ENCODE assay signal across 8 cellular contexts in the genomic region with DNA sequence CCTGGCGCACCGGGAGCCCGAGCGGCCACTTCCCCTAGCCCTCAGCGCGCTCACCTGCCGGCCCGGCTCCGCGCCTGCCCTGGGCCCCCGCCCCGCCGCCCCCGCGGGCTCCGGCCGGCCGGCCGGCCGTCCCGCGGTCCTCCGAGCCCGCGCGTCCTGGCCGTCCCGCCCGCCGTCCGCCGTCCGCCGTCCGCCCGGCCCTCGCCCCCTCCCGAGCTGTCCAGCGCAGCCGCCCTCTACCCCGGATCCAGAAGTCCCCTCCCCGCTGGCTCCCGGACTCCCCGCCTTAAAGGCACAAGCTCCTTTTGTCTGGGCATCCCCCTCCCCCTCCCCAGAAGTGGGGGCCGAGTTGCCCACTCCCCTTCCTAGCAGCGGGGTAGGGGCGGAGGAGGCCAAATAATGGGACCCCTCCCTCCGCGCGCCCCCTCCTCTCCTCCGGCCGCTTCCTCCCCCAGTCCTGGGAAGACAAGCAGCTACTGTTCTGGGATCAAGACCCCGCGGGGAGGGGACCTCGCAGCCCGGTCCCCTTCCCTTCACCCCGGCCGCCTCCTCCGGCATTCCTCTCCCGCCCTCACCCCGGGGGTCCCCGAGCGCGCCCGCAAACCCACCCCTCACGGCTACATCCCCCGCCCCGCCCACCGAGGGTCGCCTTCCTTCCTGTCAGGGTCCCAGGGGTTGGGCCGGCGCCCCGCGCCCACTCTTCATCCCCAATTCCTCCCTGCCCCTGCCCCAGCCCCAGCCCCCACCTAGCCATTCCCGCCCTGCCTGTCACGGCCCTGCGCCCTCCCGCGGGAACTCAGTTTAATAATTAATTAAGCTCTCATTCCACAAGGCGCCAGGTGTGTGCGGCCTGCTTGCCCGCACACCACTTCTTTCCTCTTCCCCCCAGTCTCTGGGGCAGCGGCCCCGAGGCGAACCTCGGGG. TPM values are rescaled to one million over a fixed set of nuclear protein-coding genes. Genes with fewer than 3 reads are reported as not detected.
DNase-seq lines count a peak whose midpoint lies in the region; ATAC-seq and TF ChIP-seq lines count a peak whose summit lies in the region.

ADCY6 (minus strand) TSS at position 238 of the 924 bp plus-strand sequence. CDS start 5,655 bp downstream, outside the sequence.

- intact Hi-C loops in activated CD4-positive, alpha-beta T cell treated with anti-CD3 and anti-CD28 coated beads for 36 hours (cut with DNase I, micrococcal nuclease) = no loop called here
- intact Hi-C loops in activated B cell treated with CpG ODN at 0.5 μM for 24 hours (cut with micrococcal nuclease) (no loop called here), uterus (cut with DNase I; ENCODE audit: low total_unique reads) (no loop called here)

- no peaks in the 10 kb centered on the region for H3K27me3 ChIP-seq in fibroblast of lung (ENCODE audit: control insufficient read depth, insufficient read depth, low read length)
- H3K27me3 ChIP-seq in mucosa of stomach (ENCODE audit: control insufficient read depth, insufficient read depth, low read length) = no peaks in the 10 kb centered on the region
- H3K27me3 ChIP-seq in uterus = no peaks in the 10 kb centered on the region

- CTCF ChIA-PET in activated CD4-positive, alpha-beta T cell treated with anti-CD3 and anti-CD28 coated beads for 36 hours (lab: Charles Lee) = interaction anchor here (0.7 to 2.3 kb wide), 2 partner anchors 36 to 66 kb away, joined by 3 to 11 read pairs; no protein-coding TSS in a partner anchor
- CTCF ChIA-PET in activated B cell treated with CpG ODN at 0.5 μM for 24 hours (lab: Charles Lee) = interaction anchor here (1.0 kb wide), 1 partner anchor 36 kb away, joined by 3 read pairs; no protein-coding TSS in a partner anchor

- peak; percentile 19 to 49 for TF ChIP-seq POLR2A in uterus (IDR thresholded peaks at IDR 0.05)

- no peaks in the 10 kb centered on the region for H4K20me1 ChIP-seq in fibroblast of lung (ENCODE audit: control insufficient read depth, extremely low read depth, insufficient read depth, low read length)

- H3K27ac ChIP-seq in fibroblast of lung (ENCODE audit: insufficient read depth, low read length) = peak within 1 kb of the TSS; percentile 38
- H3K27ac ChIP-seq in uterus = peak within 1 kb of the TSS; percentile 91 to 95

- H3K9me3 ChIP-seq in fibroblast of lung (ENCODE audit: control insufficient read depth, insufficient read depth, low read depth, low read length) = no peaks in the 10 kb centered on the region
- H3K9me3 ChIP-seq in mucosa of stomach (ENCODE audit: control insufficient read depth, low read length) = no peaks in the 10 kb centered on the region
- no peaks in the 10 kb centered on the region for H3K9me3 ChIP-seq in uterus

- H3K4me2 ChIP-seq in fibroblast of lung (ENCODE audit: extremely low read depth, insufficient read depth, low read length) = peak within 1 kb of the TSS; percentile 91

- peak within 1 kb of the TSS; percentile 72 for H3K9ac ChIP-seq in fibroblast of lung (ENCODE audit: insufficient read depth, low read length)
- H3K9ac ChIP-seq in mucosa of stomach (ENCODE audit: low read length) = peak within 1 kb of the TSS; percentile 98

- H3K4me3 ChIP-seq in fibroblast of lung (replicated peaks in 1 of 4; ENCODE audit: control extremely low read depth in 1 of 4, insufficient read depth in 1 of 4, low read depth in 3 of 4, low read length in 4 of 4) (peak within 1 kb of the TSS; percentile 78 to 89 (median 84)), mucosa of stomach (ENCODE audit: low read length) (peak within 1 kb of the TSS; percentile 71), uterus (peak within 1 kb of the TSS; percentile 81 to 95)

- DNase-seq in activated CD4-positive, alpha-beta T cell treated with anti-CD3 and anti-CD28 coated beads for 36 hours = peak; percentile 33
- no peak for DNase-seq in activated CD4-positive, alpha-beta T cell treated with anti-CD3 and anti-CD28 coated beads, Interleukin-2, amount 50 U/mL, for 4 hours
- DNase-seq in HuH-7.5 (ENCODE audit: low spot score) (peak; percentile 94), activated B cell treated with CpG ODN at 0.5 μM for 24 hours (no peak), fibroblast of lung (ENCODE audit: low read depth in 2 of 2) (peak; percentile 77), uterus (peak; percentile 76 to 80)

- no peak for ATAC-seq in activated CD4-positive, alpha-beta T cell treated with anti-CD3 and anti-CD28 coated beads for 36 hours
- ATAC-seq in activated B cell treated with CpG ODN at 0.5 μM for 24 hours (ENCODE audit: low read depth) (peak; percentile 64), GM18868 (IDR thresholded peaks at IDR 0.05; ENCODE audit: unreplicated experiment) (no peak)

- no peaks in the 10 kb centered on the region for H3K4me1 Mint-ChIP-seq in activated CD4-positive, alpha-beta T cell treated with anti-CD3 and anti-CD28 coated beads for 36 hours
- H3K4me1 Mint-ChIP-seq in activated B cell treated with CpG ODN at 0.5 μM for 24 hours = peaks cover 14% of the 10 kb centered on the region

- H3K27me3 Mint-ChIP-seq in activated CD4-positive, alpha-beta T cell treated with anti-CD3 and anti-CD28 coated beads for 36 hours = peaks cover 30% of the 10 kb centered on the region
- peaks cover 45% of the 10 kb centered on the region for H3K27me3 Mint-ChIP-seq in activated B cell treated with CpG ODN at 0.5 μM for 24 hours

- H3K36me3 Mint-ChIP-seq in activated CD4-positive, alpha-beta T cell treated with anti-CD3 and anti-CD28 coated beads for 36 hours (ENCODE audit: low read depth) = no peaks in the 10 kb centered on the region
- H3K36me3 Mint-ChIP-seq in activated B cell treated with CpG ODN at 0.5 μM for 24 hours (ENCODE audit: low read depth) = no peaks in the 10 kb centered on the region

- H3K4me3 Mint-ChIP-seq in activated CD4-positive, alpha-beta T cell treated with anti-CD3 and anti-CD28 coated beads for 36 hours = peak within 1 kb of the TSS; percentile 46
- peak within 1 kb of the TSS; percentile 74 for H3K4me3 Mint-ChIP-seq in activated B cell treated with CpG ODN at 0.5 μM for 24 hours

- peaks cover 24% of the 10 kb centered on the region for H3K79me2 ChIP-seq in fibroblast of lung (ENCODE audit: control insufficient read depth, insufficient read depth, low read length)

- H3K36me3 ChIP-seq in fibroblast of lung (ENCODE audit: control insufficient read depth, insufficient read depth, low read length) (no peaks in the 10 kb centered on the region), mucosa of stomach (ENCODE audit: control insufficient read depth, insufficient read depth, low read length) (no peaks in the 10 kb centered on the region), uterus (no peaks in the 10 kb centered on the region)

- no peak within 1 kb of the TSS for H3K27ac Mint-ChIP-seq in activated CD4-positive, alpha-beta T cell treated with anti-CD3 and anti-CD28 coated beads for 36 hours
- no peak within 1 kb of the TSS for H3K27ac Mint-ChIP-seq in activated B cell treated with CpG ODN at 0.5 μM for 24 hours

- POLR2A ChIA-PET in activated CD4-positive, alpha-beta T cell treated with anti-CD3 and anti-CD28 coated beads for 36 hours (lab: Charles Lee) = no interaction called here
- POLR2A ChIA-PET in activated B cell treated with CpG ODN at 0.5 μM for 24 hours (lab: Charles Lee) = no interaction called here

- TF ChIP-seq CTCF in activated B cell treated with CpG ODN at 0.5 μM for 24 hours (IDR thresholded peaks at IDR 0.05) (no peak), fibroblast of lung (conservative IDR thresholded peaks at IDR 0.05 in 1 of 2, IDR thresholded peaks at IDR 0.05 in 1 of 2; ENCODE audit: low read depth in 1 of 2, low read length in 2 of 2) (no peak), uterus (IDR thresholded peaks at IDR 0.05) (no peak)

- H3K4me1 ChIP-seq in fibroblast of lung (ENCODE audit: control insufficient read depth, extremely low read depth, insufficient read depth, low read length) (peaks cover 6% of the 10 kb centered on the region), mucosa of stomach (ENCODE audit: control insufficient read depth, insufficient read depth, low read length) (peaks cover 27% of the 10 kb centered on the region), uterus (no peaks in the 10 kb centered on the region)

- H3K9me3 Mint-ChIP-seq in activated CD4-positive, alpha-beta T cell treated with anti-CD3 and anti-CD28 coated beads for 36 hours (ENCODE audit: low read depth) = no peaks in the 10 kb centered on the region
- H3K9me3 Mint-ChIP-seq in activated B cell treated with CpG ODN at 0.5 μM for 24 hours = no peaks in the 10 kb centered on the region

- peak within 1 kb of the TSS; percentile 62 for H2AFZ ChIP-seq in fibroblast of lung (ENCODE audit: low read length)

RNA-seq across cellular contexts. Expression of gene ADCY6, which starts in this region (rescaled TPM):
- total RNA-seq in activated CD4-positive, alpha-beta T cell treated with anti-CD3 and anti-CD28 coated beads for 36 hours = under 1 TPM; 0.05 to 0.09 TPM
- total RNA-seq in activated B cell treated with CpG ODN at 0.5 μM for 24 hours (0.37 and 0.60 TPM in 2 replicates), fibroblast of lung (34.7 and 53.2 TPM in 2 replicates), uterus (10 to 100 TPM; 10.6 to 75.8 (median 55.0) TPM)
- polyA plus RNA-seq in fibroblast of lung = 14.4 and 27.4 TPM in 2 replicates
- polyA plus RNA-seq in fibroblast of lung (2012) = 14.0 and 27.1 TPM in 2 replicates
- polyA minus RNA-seq in fibroblast of lung (ENCODE audit: low replicate concordance) = 87.5 and 88.6 TPM in 2 replicates

Comparison
In these comparisons a context has a peak if more than half of its experiments do, and no peak if none do; other contexts are left out.
1. Peak in DNase-seq in activated CD4-positive, alpha-beta T cell treated with anti-CD3 and anti-CD28 coated beads for 36 hours; RNA of the gene not detected or under 1 TPM.
2. Peak in ATAC-seq in activated B cell treated with CpG ODN at 0.5 μM for 24 hours; RNA of the gene not detected or under 1 TPM.
3. DNase-seq: peak in HuH-7.5 (single experiment), fibroblast of lung (2 of 2) and uterus (2 of 2); none in activated CD4-positive, alpha-beta T cell treated with anti-CD3 and anti-CD28 coated beads, Interleukin-2, amount 50 U/mL, for 4 hours (0 of 2) and activated B cell treated with CpG ODN at 0.5 μM for 24 hours (single experiment).
4. Peak in every context shown above with its lines, with median percentiles within 50 percentile points of each other: H3K4me3 ChIP-seq.